8 cellular contexts compared by ENCODE assay signal in the genomic region with DNA sequence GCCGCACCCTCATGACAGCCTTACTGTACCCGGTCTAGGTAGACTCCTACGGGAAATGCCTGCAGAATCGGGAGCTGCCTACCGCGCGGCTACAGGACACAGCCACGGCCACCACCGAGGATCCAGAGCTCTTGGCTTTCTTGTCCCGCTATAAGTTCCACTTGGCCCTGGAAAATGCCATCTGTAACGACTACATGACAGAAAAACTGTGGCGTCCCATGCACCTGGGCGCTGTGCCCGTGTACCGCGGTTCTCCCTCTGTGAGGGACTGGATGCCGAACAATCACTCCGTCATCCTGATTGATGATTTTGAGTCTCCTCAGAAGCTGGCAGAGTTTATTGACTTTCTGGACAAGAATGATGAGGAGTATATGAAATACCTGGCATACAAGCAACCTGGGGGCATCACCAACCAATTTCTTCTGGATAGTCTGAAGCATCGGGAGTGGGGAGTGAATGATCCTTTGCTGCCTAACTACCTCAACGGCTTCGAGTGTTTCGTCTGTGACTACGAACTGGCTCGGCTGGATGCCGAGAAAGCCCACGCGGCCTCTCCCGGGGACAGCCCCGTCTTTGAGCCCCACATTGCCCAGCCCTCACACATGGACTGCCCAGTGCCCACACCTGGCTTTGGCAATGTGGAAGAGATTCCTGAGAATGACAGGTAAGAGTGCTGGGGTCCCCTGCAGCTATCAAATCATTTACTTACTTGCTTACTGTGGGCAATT. TPM values are rescaled to one million over a fixed set of nuclear protein-coding genes. Genes with fewer than 3 reads are reported as not detected.
DNase-seq lines count a peak whose midpoint lies in the region; TF ChIP-seq lines count a peak whose summit lies in the region.

No MANE protein-coding gene starts in this region.

- peak overlapping the region; percentile 86 for H3K27ac ChIP-seq in mesodermal cell (ENCODE audit: low read depth, low read length, severe bottlenecking)
- peak overlapping the region; percentile 90 to 96 for H3K27ac ChIP-seq in uterus

- peak; percentile 16 to 46 (median 19) for DNase-seq in NCI-H1417 (lab: John Stamatoyannopoulos, UW)
- no peak for DNase-seq in NCI-H1417 treated with DMSO at 0.1 percent for 48 hours (lab: John Stamatoyannopoulos, UW)
- peak; percentile 14 for DNase-seq in NAMALWA (ENCODE audit: low spot score)
- DNase-seq in cardiac fibroblast (ENCODE audit: low read depth in 2 of 2), result peak in 1 of 2 donors; percentile 22
- no peak for DNase-seq in uterus
- no peak for DNase-seq in NCI-H345 (lab: John Stamatoyannopoulos, UW)
- DNase-seq in central memory CD4-positive, alpha-beta T cell, result no peak

- intact Hi-C loops in uterus (cut with DNase I; ENCODE audit: low total_unique reads), result no loop called here

- H3K4me3 ChIP-seq in cardiac fibroblast (replicated peaks in 1 of 2; ENCODE audit: low read depth in 2 of 2, low read length in 2 of 2), result peak overlapping the region; percentile 62
- H3K4me3 ChIP-seq in mesodermal cell (ENCODE audit: extremely low read depth, insufficient read depth, low read length, poor library complexity, severe bottlenecking), result peak overlapping the region; percentile 67
- H3K4me3 ChIP-seq in uterus, result peak overlapping the region; percentile 70 to 90

- H3K36me3 ChIP-seq in mesodermal cell (ENCODE audit: control insufficient read depth, insufficient read depth, low read length), result peaks cover 83% of the 10 kb centered on the region
- no peaks in the 10 kb centered on the region for H3K36me3 ChIP-seq in uterus

- H3K4me1 ChIP-seq in mesodermal cell (ENCODE audit: control insufficient read depth, insufficient read depth, low read length, poor library complexity, severe bottlenecking) (peaks cover 14% of the 10 kb centered on the region), uterus (peaks cover 3 to 16% of the 10 kb centered on the region in 2 donors)

- WGBS in mesodermal cell (ENCODE audit: insufficient coverage in 2 of 2), 2 experiments, result 22 to 23% methylated on average over 25 to 29 of the region's 29 CpGs

- no peaks in the 10 kb centered on the region for H3K27me3 ChIP-seq in uterus

- no peak for TF ChIP-seq CTCF in cardiac fibroblast (IDR thresholded peaks at IDR 0.05; ENCODE audit: low read depth, low read length)
- no peak for TF ChIP-seq CTCF in uterus (IDR thresholded peaks at IDR 0.05)

- no peak for TF ChIP-seq POLR2A in uterus (IDR thresholded peaks at IDR 0.05)

- H3K9me3 ChIP-seq in mesodermal cell (ENCODE audit: control insufficient read depth, low read length) (no peaks in the 10 kb centered on the region), uterus (no peaks in the 10 kb centered on the region)

RNA-seq across cellular contexts. Expression of a gene that starts 8.5 kb away (rescaled TPM):
- polyA plus RNA-seq in mesodermal cell (2013, experiment 1 of 2), result 83.9 TPM
- polyA plus RNA-seq in mesodermal cell (2013, experiment 2 of 2), result 76.2 TPM
- total RNA-seq in uterus, result 10 to 100 TPM in 2 of 4 donors, 1 to 10 TPM in 2; 7.1 to 15.3 (median 11.0) TPM

RNA-seq across cellular contexts. Expression of a gene that starts 12.1 kb away (rescaled TPM):
- 87.3 TPM for polyA plus RNA-seq in mesodermal cell (2013, experiment 1 of 2)
- 78.3 TPM for polyA plus RNA-seq in mesodermal cell (2013, experiment 2 of 2)
- 100 to 1,000 TPM in 2 of 4 donors, 10 to 100 TPM in 2; 61.4 to 112 (median 91.1) TPM for total RNA-seq in uterus

RNA-seq across cellular contexts. Expression of a gene that starts 29.1 kb away (rescaled TPM):
- polyA plus RNA-seq in mesodermal cell (2013, experiment 1 of 2), result 81.1 TPM
- polyA plus RNA-seq in mesodermal cell (2013, experiment 2 of 2), result 68.9 TPM
- total RNA-seq in uterus, result 10 to 100 TPM; 25.3 to 75.9 (median 40.1) TPM

RNA-seq across cellular contexts. Expression of a gene that starts 38.1 kb away (rescaled TPM):
- polyA plus RNA-seq in mesodermal cell (2013, experiment 1 of 2), result 20.7 TPM
- polyA plus RNA-seq in mesodermal cell (2013, experiment 2 of 2), result 13.8 TPM
- total RNA-seq in uterus, result 10 to 100 TPM in 3 of 4 donors, 1 to 10 TPM in 1; 5.9 to 47.8 (median 14.1) TPM

Comparison
In these comparisons a context has a peak if more than half of its experiments do, and no peak if none do; other contexts are left out.
1. DNase-seq: peak in NCI-H1417 (3 of 3) and NAMALWA (single experiment); none in NCI-H1417 treated with DMSO at 0.1 percent for 48 hours (single experiment), uterus (0 of 2), NCI-H345 (single experiment) and central memory CD4-positive, alpha-beta T cell (single experiment).
2. Peak in every context shown above with its lines, with median percentiles within 50 percentile points of each other: H3K4me3 ChIP-seq.